8 cellular contexts compared by ENCODE assay signal in the genomic region with DNA sequence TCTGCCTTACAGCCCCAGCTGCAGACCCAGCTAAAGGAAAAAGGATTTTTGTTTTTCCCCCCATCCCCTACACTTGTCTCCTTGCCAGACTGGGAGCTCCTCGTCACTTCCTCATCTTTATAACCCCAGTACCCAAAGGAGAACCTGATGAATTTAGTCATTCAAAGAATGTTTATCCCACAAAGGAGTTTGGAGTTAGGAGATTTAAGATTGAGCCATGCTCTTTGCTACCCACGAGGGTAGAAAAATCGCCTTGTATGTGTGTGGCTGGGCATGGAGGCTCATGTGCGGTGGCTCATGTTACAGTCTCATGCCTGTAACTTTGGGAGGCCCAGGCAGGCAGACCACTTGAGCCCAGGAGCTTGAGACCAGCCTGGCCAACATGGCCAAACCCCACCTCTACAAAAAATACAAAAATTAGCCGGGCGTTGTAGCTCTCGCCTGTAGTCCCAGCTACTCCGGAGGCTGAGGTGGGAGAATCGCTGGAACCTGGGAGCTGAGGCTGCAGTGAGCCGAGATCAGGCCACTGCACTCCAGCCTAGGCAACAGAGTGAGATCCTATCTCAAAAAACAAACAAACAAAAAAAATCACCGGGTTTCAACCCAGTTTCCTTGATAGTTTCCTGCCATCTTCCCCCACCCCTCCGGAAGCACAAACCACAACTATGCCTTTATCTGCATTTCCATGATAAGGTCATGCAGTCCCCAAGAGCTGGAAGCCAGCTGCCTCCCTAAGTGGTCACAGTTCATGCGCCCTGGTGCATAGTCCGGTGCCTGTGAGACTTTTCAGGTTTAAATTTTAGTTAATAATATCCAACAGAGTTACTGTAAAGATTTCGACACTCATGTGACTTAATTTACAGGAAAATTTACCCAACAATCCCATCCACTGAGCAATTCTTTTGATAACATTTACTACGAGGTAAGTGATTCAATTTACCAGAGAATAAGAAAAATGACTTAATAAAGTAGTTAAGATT. TPM values are rescaled to one million over a fixed set of nuclear protein-coding genes. Genes with fewer than 3 reads are reported as not detected.
A peak's percentile ranks its signal among the peaks of the same experiment; 100 is the strongest.
DNase-seq lines count a peak whose midpoint lies in the region; ATAC-seq and TF ChIP-seq lines count a peak whose summit lies in the region.

No MANE protein-coding gene starts in this region.

- H3K9ac ChIP-seq in stomach smooth muscle (ENCODE audit: low read length in 2 of 2), result no peak overlapping the region

- no peak for ATAC-seq in CD8-positive, alpha-beta T cell
- ATAC-seq in activated T-cell treated with anti-CD3 and anti-CD28 coated beads, Interleukin-2, amount 50 U/mL, for 4 hours, result no peak
- no peak for ATAC-seq in GM21717 (IDR thresholded peaks at IDR 0.05; ENCODE audit: unreplicated experiment)

- peaks cover 27% of the 10 kb centered on the region for H3K4me1 ChIP-seq in CD8-positive, alpha-beta T cell (ENCODE audit: insufficient read depth, low read length)
- peaks cover 32% of the 10 kb centered on the region for H3K4me1 ChIP-seq in left ventricle myocardium inferior
- peaks cover 8% of the 10 kb centered on the region for H3K4me1 ChIP-seq in stomach smooth muscle (ENCODE audit: control insufficient read depth, insufficient read depth, low read length)

- no peaks in the 10 kb centered on the region for H3K9me3 Mint-ChIP-seq in CD8-positive, alpha-beta T cell
- H3K9me3 Mint-ChIP-seq in activated T-cell treated with anti-CD3 and anti-CD28 coated beads, Interleukin-2, amount 50 U/mL, for 4 hours, result no peaks in the 10 kb centered on the region

- H3K9me3 ChIP-seq in CD8-positive, alpha-beta T cell (ENCODE audit: low read length), result no peaks in the 10 kb centered on the region
- H3K9me3 ChIP-seq in KOPT-K1 (ENCODE audit: insufficient read depth, low read length, poor library complexity, severe bottlenecking) (no peaks in the 10 kb centered on the region), left ventricle myocardium inferior (replicated peaks) (no peaks in the 10 kb centered on the region), stomach smooth muscle (ENCODE audit: control insufficient read depth in 2 of 2, low read length in 2 of 2) (no peaks in the 10 kb centered on the region)

- no peak for TF ChIP-seq CTCF in CD8-positive, alpha-beta T cell (IDR thresholded peaks at IDR 0.05)
- no peak for TF ChIP-seq CTCF in left ventricle myocardium inferior (IDR thresholded peaks at IDR 0.05; ENCODE audit: borderline replicate concordance)

- no peaks in the 10 kb centered on the region for H3K27me3 Mint-ChIP-seq in CD8-positive, alpha-beta T cell (ENCODE audit: low read depth)
- H3K27me3 Mint-ChIP-seq in activated T-cell treated with anti-CD3 and anti-CD28 coated beads, Interleukin-2, amount 50 U/mL, for 4 hours (ENCODE audit: low read depth), result no peaks in the 10 kb centered on the region

- peak in 5 of 7 experiments; percentile 4 to 47 (median 23) for DNase-seq in CD8-positive, alpha-beta T cell
- no peak for DNase-seq in activated T-cell treated with anti-CD3 and anti-CD28 coated beads, Interleukin-2, amount 50 U/mL, for 4 hours
- DNase-seq in left ventricle myocardium inferior, result no peak
- no peak for DNase-seq in NCI-H1436 treated with DMSO at 0.1 percent for 48 hours (lab: John Stamatoyannopoulos, UW)
- no peak for DNase-seq in superior temporal gyrus (ENCODE audit: extremely low spot score)

- H3K27ac ChIP-seq in CD8-positive, alpha-beta T cell (ENCODE audit: low read depth, low read length), result peak overlapping the region; percentile 83
- H3K27ac ChIP-seq in KOPT-K1 (ENCODE audit: low read depth, low read length, poor library complexity, severe bottlenecking), result peak overlapping the region; percentile 81
- H3K27ac ChIP-seq in left ventricle myocardium inferior (replicated peaks), result peak overlapping the region; percentile 96
- peak overlapping the region; percentile 92 for H3K27ac ChIP-seq in stomach smooth muscle (ENCODE audit: low read length)

- peak overlapping the region; percentile 91 for H3K4me3 Mint-ChIP-seq in CD8-positive, alpha-beta T cell
- peak overlapping the region; percentile 93 for H3K4me3 Mint-ChIP-seq in activated T-cell treated with anti-CD3 and anti-CD28 coated beads, Interleukin-2, amount 50 U/mL, for 4 hours

- POLR2A ChIA-PET in CD8-positive, alpha-beta T cell (lab: Charles Lee), result no interaction called here

- intact Hi-C loops in CD8-positive, alpha-beta T cell (cut with DNase I, micrococcal nuclease), result loop anchor here (2.0 to 10.0 kb wide), 13 partner anchors 59 to 1757 kb away; a partner anchor contains a TSS
- intact Hi-C loops in left ventricle myocardium inferior (cut with micrococcal nuclease), result no loop called here

- CTCF ChIA-PET in CD8-positive, alpha-beta T cell (lab: Charles Lee), result interaction anchor here (2.6 kb wide), 1 partner anchor 19 kb away, joined by 7 read pairs; no protein-coding TSS in a partner anchor

- H3K36me3 Mint-ChIP-seq in CD8-positive, alpha-beta T cell, result peaks cover 13% of the 10 kb centered on the region
- H3K36me3 Mint-ChIP-seq in activated T-cell treated with anti-CD3 and anti-CD28 coated beads, Interleukin-2, amount 50 U/mL, for 4 hours (ENCODE audit: insufficient read depth), result peaks cover 10% of the 10 kb centered on the region

- H3K36me3 ChIP-seq in CD8-positive, alpha-beta T cell (ENCODE audit: insufficient read depth, low read length), result no peaks in the 10 kb centered on the region
- peaks cover 9% of the 10 kb centered on the region for H3K36me3 ChIP-seq in KOPT-K1 (ENCODE audit: insufficient read depth, low read length)
- H3K36me3 ChIP-seq in left ventricle myocardium inferior, result no peaks in the 10 kb centered on the region
- no peaks in the 10 kb centered on the region for H3K36me3 ChIP-seq in stomach smooth muscle (ENCODE audit: control insufficient read depth in 2 of 2, insufficient read depth in 2 of 2, low read length in 2 of 2)

- peaks cover 51% of the 10 kb centered on the region for H3K4me1 Mint-ChIP-seq in CD8-positive, alpha-beta T cell (ENCODE audit: low read depth)
- peaks cover 34% of the 10 kb centered on the region for H3K4me1 Mint-ChIP-seq in activated T-cell treated with anti-CD3 and anti-CD28 coated beads, Interleukin-2, amount 50 U/mL, for 4 hours (ENCODE audit: low read depth)

- peak overlapping the region; percentile 98 for H3K27ac Mint-ChIP-seq in CD8-positive, alpha-beta T cell

- no peak overlapping the region for H3K4me3 ChIP-seq in CD8-positive, alpha-beta T cell (ENCODE audit: low read depth, low read length)
- peak overlapping the region; percentile 80 for H3K4me3 ChIP-seq in left ventricle myocardium inferior
- no peak overlapping the region for H3K4me3 ChIP-seq in stomach smooth muscle (ENCODE audit: low read length in 2 of 2)

- no peaks in the 10 kb centered on the region for H3K27me3 ChIP-seq in CD8-positive, alpha-beta T cell (ENCODE audit: insufficient read depth, low read length)
- H3K27me3 ChIP-seq in left ventricle myocardium inferior (ENCODE audit: low read depth), result no peaks in the 10 kb centered on the region
- no peaks in the 10 kb centered on the region for H3K27me3 ChIP-seq in stomach smooth muscle (ENCODE audit: control insufficient read depth in 1 of 2, insufficient read depth in 2 of 2, low read length in 2 of 2)

RNA-seq across cellular contexts. Expression of a gene that starts 1.5 kb away (rescaled TPM):
- 10 to 100 TPM; 18.8 to 20.4 TPM for total RNA-seq in CD8-positive, alpha-beta T cell
- 10 to 100 TPM; 36.8 to 44.4 (median 44.4) TPM for total RNA-seq in activated T-cell treated with anti-CD3 and anti-CD28 coated beads, Interleukin-2, amount 50 U/mL, for 4 hours
- total RNA-seq in left ventricle myocardium inferior, result 11.7 TPM

RNA-seq across cellular contexts. Expression of a gene that starts 7.1 kb away (rescaled TPM):
- 10 to 100 TPM; 18.0 to 18.2 TPM for total RNA-seq in CD8-positive, alpha-beta T cell
- 10 to 100 TPM in 2 of 3 donors, 1 to 10 TPM in 1; 9.5 to 10.9 (median 10.3) TPM for total RNA-seq in activated T-cell treated with anti-CD3 and anti-CD28 coated beads, Interleukin-2, amount 50 U/mL, for 4 hours
- 10.8 TPM for total RNA-seq in left ventricle myocardium inferior

RNA-seq across cellular contexts. Expression of a gene that starts 59.2 kb away (rescaled TPM):
- total RNA-seq in CD8-positive, alpha-beta T cell, result 10 to 100 TPM; 10.0 to 11.0 TPM
- 10 to 100 TPM in 1 of 3 donors, 1 to 10 TPM in 2; 8.6 to 11.4 (median 9.6) TPM for total RNA-seq in activated T-cell treated with anti-CD3 and anti-CD28 coated beads, Interleukin-2, amount 50 U/mL, for 4 hours
- total RNA-seq in left ventricle myocardium inferior, result 2,250 TPM

Comparison
In these comparisons a context has a peak if more than half of its experiments do, and no peak if none do; other contexts are left out.
1. DNase-seq: peak in CD8-positive, alpha-beta T cell (5 of 7); none in activated T-cell treated with anti-CD3 and anti-CD28 coated beads, Interleukin-2, amount 50 U/mL, for 4 hours (single experiment), left ventricle myocardium inferior (single experiment), NCI-H1436 treated with DMSO at 0.1 percent for 48 hours (single experiment) and superior temporal gyrus (single experiment).
2. RNA of a gene that starts 59.2 kb away (total RNA-seq): 2,250 TPM in left ventricle myocardium inferior (single experiment); 10.0 to 11.0 TPM in CD8-positive, alpha-beta T cell and 8.6 to 11.4 TPM in activated T-cell treated with anti-CD3 and anti-CD28 coated beads, Interleukin-2, amount 50 U/mL, for 4 hours; every median in the first group is over 100 times any median in the second.
3. Peak in every context shown above with its lines, with median percentiles within 50 percentile points of each other: H3K27ac ChIP-seq.